In genomic region chr13:50513528-50513863, GRCh38 we compare ENCODE assay signal across 12 cellular contexts.
DNase-seq lines count a peak whose midpoint lies in the region; TF ChIP-seq lines count a peak whose summit lies in the region.
"Had no signal": no experiment of that assay in that cellular context is flagged by ENCODE, and none has a peak within 500 bp of the region (broad histone marks: within the 10 kb centered on the region; RNA-seq: fewer than 3 reads in every experiment).

No MANE protein-coding gene starts in this region.

- H3K27ac Mint-ChIP-seq in CD8-positive, alpha-beta memory T cell = no peak overlapping the region
- H3K27ac Mint-ChIP-seq: activated T-helper 2 cell treated with anti-CD3 and anti-CD28 coated beads, Interferon-gamma antibody, Interleukin-2, Interleukin-4, amounts not matched to agents 10 μg/mL and 5 μg/mL and 100 μg/mL, durations not matched to agents 14 hours and 24 hours and 36 hours; CD4-positive, alpha-beta T cell had no signal

- no peaks in the 10 kb centered on the region for H3K27me3 ChIP-seq in CD8-positive, alpha-beta memory T cell (ENCODE audit: insufficient read depth, low read length, poor library complexity, severe bottlenecking)
- H3K27me3 ChIP-seq in hepatocyte (no peaks in the 10 kb centered on the region), rectal smooth muscle tissue (ENCODE audit: control insufficient read depth, insufficient read depth, low read length) (no peaks in the 10 kb centered on the region)

- H3K4me3 ChIP-seq in CD8-positive, alpha-beta memory T cell (ENCODE audit: low read length) = no peak overlapping the region
- H3K4me3 ChIP-seq in hepatocyte = no peak overlapping the region
- no peak overlapping the region for H3K4me3 ChIP-seq in rectal smooth muscle tissue (ENCODE audit: low read length)

- no peak overlapping the region for H3K9ac ChIP-seq in rectal smooth muscle tissue (ENCODE audit: low read length)

- no peaks in the 10 kb centered on the region for H3K9me3 Mint-ChIP-seq in CD8-positive, alpha-beta memory T cell
- H3K9me3 Mint-ChIP-seq: CD4-positive, alpha-beta T cell had no signal

- H2AFZ ChIP-seq in hepatocyte = no peak overlapping the region

- no peaks in the 10 kb centered on the region for H3K9me2 ChIP-seq in hepatocyte (replicated peaks; ENCODE audit: insufficient read depth)

- H3K4me3 Mint-ChIP-seq in CD8-positive, alpha-beta memory T cell = no peak overlapping the region
- H3K4me3 Mint-ChIP-seq: CD4-positive, alpha-beta T cell had no signal

- POLR2A ChIA-PET in CD8-positive, alpha-beta memory T cell (lab: Charles Lee) = interaction anchor here (1.4 kb wide), 1 partner anchor 398 kb away, joined by 5 read pairs; no protein-coding TSS in a partner anchor

- peak overlapping the region; percentile 73 for H3K4me2 ChIP-seq in hepatocyte

- H3K9me3 ChIP-seq in CD8-positive, alpha-beta memory T cell (ENCODE audit: low read length) = no peaks in the 10 kb centered on the region
- H3K9me3 ChIP-seq in hepatocyte (ENCODE audit: low read depth) = no peaks in the 10 kb centered on the region

- no peaks in the 10 kb centered on the region for H3K36me3 ChIP-seq in CD8-positive, alpha-beta memory T cell (ENCODE audit: insufficient read depth, low read length)
- no peaks in the 10 kb centered on the region for H3K36me3 ChIP-seq in hepatocyte (replicated peaks; ENCODE audit: insufficient read depth, low read depth)
- no peaks in the 10 kb centered on the region for H3K36me3 ChIP-seq in rectal smooth muscle tissue (ENCODE audit: control insufficient read depth, insufficient read depth, low read length)

- peaks cover 0 to 6% (median 0%) of the 10 kb centered on the region in 3 donors for H3K36me3 Mint-ChIP-seq in CD8-positive, alpha-beta memory T cell

- DNase-seq in CD8-positive, alpha-beta memory T cell = no peak
- DNase-seq in NCI-H1105 treated with DMSO at 0.1 percent for 48 hours (lab: John Stamatoyannopoulos, UW) (peak; percentile 77), hepatocyte (ENCODE audit: low spot score) (no peak), GM03348 (ENCODE audit: low spot score) (no peak), foreskin melanocyte (no peak), NCI-H524 treated with DMSO at 0.1 percent for 48 hours (lab: John Stamatoyannopoulos, UW) (no peak), iPS-NIHi7 (ENCODE audit: extremely low spot score) (no peak)
- DNase-seq: CD4-positive, alpha-beta T cell; GOT3; SHP77 treated with DMSO at 0.1 percent for 48 hours had no signal

- CTCF ChIA-PET in CD8-positive, alpha-beta memory T cell (lab: Charles Lee) = interaction anchor here (1.2 to 1.8 kb wide), 2 partner anchors 194 to 430 kb away, joined by 3 to 6 read pairs; no protein-coding TSS in a partner anchor

- no peaks in the 10 kb centered on the region for H3K27me3 Mint-ChIP-seq in CD8-positive, alpha-beta memory T cell
- H3K27me3 Mint-ChIP-seq: CD4-positive, alpha-beta T cell had no signal

- H3K79me2 ChIP-seq in hepatocyte = no peaks in the 10 kb centered on the region

- H3K27ac ChIP-seq in CD8-positive, alpha-beta memory T cell (ENCODE audit: low read depth, low read length) = peak overlapping the region; percentile 40
- H3K27ac ChIP-seq in hepatocyte (peak overlapping the region; percentile 83), rectal smooth muscle tissue (ENCODE audit: low read depth, low read length) (peak overlapping the region; percentile 79)

- H3K4me1 ChIP-seq in CD8-positive, alpha-beta memory T cell (ENCODE audit: insufficient read depth, low read length) = peaks cover 16% of the 10 kb centered on the region
- peaks cover 52% of the 10 kb centered on the region for H3K4me1 ChIP-seq in hepatocyte (ENCODE audit: insufficient read depth)
- H3K4me1 ChIP-seq in rectal smooth muscle tissue (ENCODE audit: control insufficient read depth, insufficient read depth, low read length) = peaks cover 12% of the 10 kb centered on the region

- H4K20me1 ChIP-seq in hepatocyte (ENCODE audit: insufficient read depth, poor library complexity, severe bottlenecking) = no peaks in the 10 kb centered on the region

- peaks cover 2 to 10% (median 9%) of the 10 kb centered on the region in 3 donors for H3K4me1 Mint-ChIP-seq in CD8-positive, alpha-beta memory T cell

- TF ChIP-seq CTCF in hepatocyte (IDR thresholded peaks at IDR 0.05; ENCODE audit: poor library complexity) = no peak
